1 cellular context compared by ENCODE assay signal in the genomic region with DNA sequence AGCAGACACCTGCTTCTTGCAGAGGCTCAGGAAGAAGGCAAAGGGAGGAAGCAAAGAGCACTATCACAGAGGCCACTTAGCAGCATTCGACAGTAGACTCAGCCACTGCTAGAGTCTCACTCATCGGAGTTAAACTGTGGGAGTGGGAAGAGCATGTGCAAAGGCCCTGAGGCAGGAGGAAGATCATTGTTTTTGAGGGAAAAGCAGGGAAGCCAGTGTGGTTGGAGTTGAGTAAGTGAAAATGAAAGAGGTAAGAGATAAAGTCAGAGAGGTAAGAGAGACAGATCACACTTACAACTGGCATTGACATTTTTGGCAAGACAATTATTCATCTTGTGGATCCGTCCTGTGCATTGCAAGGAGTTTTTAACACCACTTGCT.
TF ChIP-seq lines count a peak whose summit lies in the region.

No MANE protein-coding gene starts in this region.

TF ChIP-seq in SK-N-SH treated with all-trans-retinoic acid at 6 μM for 48 hours, 23 proteins besides CTCF, POLR2A, EP300 and RAD21 (continued from another document):
- TF ChIP-seq, protein P1, sequence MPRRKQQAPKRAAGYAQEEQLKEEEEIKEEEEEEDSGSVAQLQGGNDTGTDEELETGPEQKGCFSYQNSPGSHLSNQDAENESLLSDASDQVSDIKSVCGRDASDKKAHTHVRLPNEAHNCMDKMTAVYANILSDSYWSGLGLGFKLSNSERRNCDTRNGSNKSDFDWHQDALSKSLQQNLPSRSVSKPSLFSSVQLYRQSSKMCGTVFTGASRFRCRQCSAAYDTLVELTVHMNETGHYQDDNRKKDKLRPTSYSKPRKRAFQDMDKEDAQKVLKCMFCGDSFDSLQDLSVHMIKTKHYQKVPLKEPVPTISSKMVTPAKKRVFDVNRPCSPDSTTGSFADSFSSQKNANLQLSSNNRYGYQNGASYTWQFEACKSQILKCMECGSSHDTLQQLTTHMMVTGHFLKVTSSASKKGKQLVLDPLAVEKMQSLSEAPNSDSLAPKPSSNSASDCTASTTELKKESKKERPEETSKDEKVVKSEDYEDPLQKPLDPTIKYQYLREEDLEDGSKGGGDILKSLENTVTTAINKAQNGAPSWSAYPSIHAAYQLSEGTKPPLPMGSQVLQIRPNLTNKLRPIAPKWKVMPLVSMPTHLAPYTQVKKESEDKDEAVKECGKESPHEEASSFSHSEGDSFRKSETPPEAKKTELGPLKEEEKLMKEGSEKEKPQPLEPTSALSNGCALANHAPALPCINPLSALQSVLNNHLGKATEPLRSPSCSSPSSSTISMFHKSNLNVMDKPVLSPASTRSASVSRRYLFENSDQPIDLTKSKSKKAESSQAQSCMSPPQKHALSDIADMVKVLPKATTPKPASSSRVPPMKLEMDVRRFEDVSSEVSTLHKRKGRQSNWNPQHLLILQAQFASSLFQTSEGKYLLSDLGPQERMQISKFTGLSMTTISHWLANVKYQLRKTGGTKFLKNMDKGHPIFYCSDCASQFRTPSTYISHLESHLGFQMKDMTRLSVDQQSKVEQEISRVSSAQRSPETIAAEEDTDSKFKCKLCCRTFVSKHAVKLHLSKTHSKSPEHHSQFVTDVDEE (CRISPR knock-in tag; IDR thresholded peaks at IDR 0.05), result no peak
- TF ChIP-seq ISL1 (CRISPR knock-in tag; IDR thresholded peaks at IDR 0.05), result no peak
